Comparison of ENCODE assay signal across 27 cellular contexts in the genomic region with DNA sequence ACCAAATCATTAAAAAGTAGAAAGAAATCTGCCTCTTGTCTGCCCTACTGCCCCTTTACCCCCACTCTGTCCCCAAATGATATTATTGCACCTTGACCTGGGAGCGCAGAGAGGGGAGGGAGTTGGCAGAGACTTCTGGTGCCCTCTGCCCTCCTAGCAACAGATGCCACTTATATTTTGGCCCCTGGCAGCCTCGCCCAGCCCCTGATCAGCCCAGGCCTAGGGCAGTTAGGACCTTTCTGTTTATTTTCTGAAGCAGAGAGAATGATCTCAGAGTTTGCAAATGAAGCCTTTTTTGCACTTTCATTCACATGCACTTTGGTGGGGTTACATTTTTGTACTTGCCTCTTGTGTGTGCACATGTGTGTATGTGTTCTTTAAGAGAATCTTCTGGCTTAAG.
"Had no signal": no experiment of that assay in that cellular context is flagged by ENCODE, and none has a peak within 500 bp of the region (broad histone marks: within the 10 kb centered on the region; RNA-seq: fewer than 3 reads in every experiment).

No MANE protein-coding gene starts in this region.

- H3K9me3 ChIP-seq: ascending aorta, body of pancreas had no signal

- H3K27me3 ChIP-seq: ascending aorta, body of pancreas had no signal

- ATAC-seq: activated naive CD4-positive, alpha-beta T cell treated with anti-CD3 and anti-CD28 coated beads, Interleukin-2, amount 50 U/mL, for 72 hours; activated naive CD8-positive, alpha-beta T cell treated with anti-CD3 and anti-CD28 coated beads, Interleukin-2, amount 50 U/mL, for 24 hours; activated T-cell treated with anti-CD3 and anti-CD28 coated beads, Interleukin-2, amount 50 U/mL, for 4 hours; body of pancreas had no signal

- H3K27me3 Mint-ChIP-seq: activated B cell treated with CpG ODN at 0.5 μM for 24 hours; activated CD4-positive, alpha-beta memory T cell treated with anti-CD3 and anti-CD28 coated beads for 36 hours; activated CD4-positive, alpha-beta T cell treated with anti-CD3 and anti-CD28 coated beads, Interleukin-2, amount 10 ng/mL, durations not matched to agents 7 days and 5 days; activated naive CD8-positive, alpha-beta T cell treated with anti-CD3 and anti-CD28 coated beads, Interleukin-2, amount 50 U/mL, for 24 hours had no signal

- H3K4me3 ChIP-seq: ascending aorta, body of pancreas, K562 had no signal

- H3K27ac ChIP-seq: ascending aorta, body of pancreas had no signal

- H3K9me3 Mint-ChIP-seq: activated naive CD8-positive, alpha-beta T cell treated with anti-CD3 and anti-CD28 coated beads, Interleukin-2, amount 50 U/mL, for 24 hours; activated T-cell treated with anti-CD3 and anti-CD28 coated beads, Interleukin-2, amount 50 U/mL, for 4 hours had no signal

- H3K4me1 ChIP-seq: ascending aorta had no signal

- H3K4me3 Mint-ChIP-seq: activated B cell treated with CpG ODN at 0.5 μM for 24 hours; activated CD4-positive, alpha-beta memory T cell treated with anti-CD3 and anti-CD28 coated beads for 36 hours; activated CD4-positive, alpha-beta T cell treated with anti-CD3 and anti-CD28 coated beads, Interleukin-2, amount 10 ng/mL, durations not matched to agents 7 days and 5 days; activated naive CD8-positive, alpha-beta T cell treated with anti-CD3 and anti-CD28 coated beads, Interleukin-2, amount 50 U/mL, for 24 hours; activated T-cell treated with anti-CD3 and anti-CD28 coated beads, Interleukin-2, amount 50 U/mL, for 4 hours had no signal

- H3K36me3 ChIP-seq: ascending aorta had no signal

- H3K27ac Mint-ChIP-seq: activated B cell treated with CpG ODN at 0.5 μM for 24 hours; activated CD4-positive, alpha-beta memory T cell treated with anti-CD3 and anti-CD28 coated beads for 36 hours; activated CD4-positive, alpha-beta T cell treated with anti-CD3 and anti-CD28 coated beads, Interleukin-2, amount 10 ng/mL, durations not matched to agents 7 days and 5 days; activated naive CD4-positive, alpha-beta T cell treated with anti-CD3 and anti-CD28 coated beads, Interleukin-2, amount 50 U/mL, for 72 hours; activated naive CD8-positive, alpha-beta T cell treated with anti-CD3 and anti-CD28 coated beads, Interleukin-2, amount 50 U/mL, for 24 hours had no signal

- H3K4me1 Mint-ChIP-seq: activated B cell treated with CpG ODN at 0.5 μM for 24 hours; activated CD4-positive, alpha-beta T cell treated with anti-CD3 and anti-CD28 coated beads, Interleukin-2, amount 10 ng/mL, durations not matched to agents 7 days and 5 days; activated naive CD8-positive, alpha-beta T cell treated with anti-CD3 and anti-CD28 coated beads, Interleukin-2, amount 50 U/mL, for 24 hours had no signal

- DNase-seq: activated B cell treated with CpG ODN at 0.5 μM for 24 hours; activated CD4-positive, alpha-beta memory T cell treated with anti-CD3 and anti-CD28 coated beads for 36 hours; activated CD4-positive, alpha-beta T cell treated with anti-CD3 and anti-CD28 coated beads for 1 hour; activated CD4-positive, alpha-beta T cell treated with anti-CD3 and anti-CD28 coated beads, Interleukin-2, amount 10 ng/mL, durations not matched to agents 7 days and 5 days; activated CD8-positive, alpha-beta memory T cell treated with anti-CD3 and anti-CD28 coated beads for 24 hours; activated effector memory CD4-positive, alpha-beta T cell treated with anti-CD3 and anti-CD28 coated beads, Interleukin-2, amount 50 U/mL, for 16 hours; activated naive CD4-positive, alpha-beta T cell treated with Interleukin-2 at 50 U/mL for 16 hours; activated naive CD8-positive, alpha-beta T cell treated with anti-CD3 and anti-CD28 coated beads, Interleukin-2, amount 50 U/mL, for 24 hours; activated T-cell treated with anti-CD3 and anti-CD28 coated beads, Interleukin-2, amount 50 U/mL, for 4 hours; amniotic stem cell; body of pancreas; Karpas-422; MM.1S; NCI-H1105; NCI-H1436; NCI-H1694 treated with DMSO at 0.1 percent for 48 hours; NCI-H2029 treated with DMSO at 0.1 percent for 48 hours; NCI-H345; NCI-H510A; NCI-H526 treated with DMSO at 0.1 percent for 48 hours; NK-92 treated with Interleukin-12 subunit alpha and Interleukin-12 subunit beta, amount 100 ng/mL, for 24 hours; SIG-M5; T-helper 2 cell; T1000 had no signal
